16 cellular contexts compared by ENCODE assay signal in genomic region chr15:48544816-48545215, GRCh38.
"Had no signal": no experiment of that assay in that cellular context is flagged by ENCODE, and none has a peak within 500 bp of the region (broad histone marks: within the 10 kb centered on the region; RNA-seq: fewer than 3 reads in every experiment).

No MANE protein-coding gene starts in this region.

- H3K27me3 ChIP-seq: hepatocyte, left lung, neutrophil, tibial nerve had no signal

- H3K27ac ChIP-seq: hepatocyte, left lung, neutrophil, tibial nerve had no signal

- H3K36me3 ChIP-seq: left lung, neutrophil had no signal

- ATAC-seq: activated CD4-positive, alpha-beta T cell treated with anti-CD3 and anti-CD28 coated beads for 36 hours; activated CD8-positive, alpha-beta T cell treated with anti-CD3 and anti-CD28 coated beads for 36 hours; activated T-cell treated with anti-CD3 and anti-CD28 coated beads, Interleukin-2, amount 50 U/mL, for 4 hours; left lung; natural killer cell had no signal

- H3K79me2 ChIP-seq: hepatocyte had no signal

- H3K4me2 ChIP-seq: hepatocyte had no signal

- H3K4me3 ChIP-seq: hepatocyte, left lung, skin epidermis, tibial nerve had no signal

- H2AFZ ChIP-seq: hepatocyte had no signal

- H3K9me3 ChIP-seq: left lung, neutrophil had no signal

- DNase-seq: activated CD4-positive, alpha-beta T cell treated with anti-CD3 and anti-CD28 coated beads for 36 hours; activated CD8-positive, alpha-beta T cell treated with anti-CD3 and anti-CD28 coated beads for 36 hours; activated effector memory CD4-positive, alpha-beta T cell treated with Interleukin-2 at 50 U/mL for 16 hours; activated T-cell treated with anti-CD3 and anti-CD28 coated beads, Interleukin-2, amount 50 U/mL, for 4 hours; dermis blood vessel endothelial cell; kidney; left lung; natural killer cell; stimulated activated CD4-positive, alpha-beta T cell treated with anti-CD3 and anti-CD28 coated beads, Interleukin-4, amount 100 ng/mL, for 24 hours; stimulated activated naive CD4-positive, alpha-beta T cell treated with Interleukin-2 at 50 U/mL for 16 hours; substantia nigra; T-helper 2 cell had no signal
